18 cellular contexts compared by ENCODE assay signal in genomic region chr1:91160363-91161075, GRCh38.
"Had no signal": no experiment of that assay in that cellular context is flagged by ENCODE, and none has a peak within 500 bp of the region (broad histone marks: within the 10 kb centered on the region; RNA-seq: fewer than 3 reads in every experiment).

No MANE protein-coding gene starts in this region.

- H3K4me1 ChIP-seq: gastroesophageal sphincter had no signal

- H3K27me3 ChIP-seq: gastroesophageal sphincter, neural progenitor cell, ovary had no signal

- H3K27ac ChIP-seq: gastroesophageal sphincter, neural progenitor cell, ovary had no signal

- H3K36me3 ChIP-seq: gastroesophageal sphincter, neural progenitor cell, ovary had no signal

- H3K9me3 ChIP-seq: gastroesophageal sphincter, ovary had no signal

- ATAC-seq: esophagus mucosa; gastroesophageal sphincter; left lobe of liver; natural killer cell treated with Interleukin-12 subunit alpha and Interleukin-12 subunit beta and Interleukin-15 and Interleukin-18, amount 100 ng/mL, for 72 hours; right cardiac atrium had no signal

- H3K27ac Mint-ChIP-seq: mesothelial cell of epicardium; natural killer cell treated with Interleukin-12 subunit alpha and Interleukin-12 subunit beta and Interleukin-15 and Interleukin-18, amount 100 ng/mL, for 72 hours; neural progenitor cell; progenitor cell of endocrine pancreas; type B pancreatic cell had no signal

- DNase-seq: effector memory CD4-positive, alpha-beta T cell; foreskin fibroblast; glutamatergic neuron; islet precursor cell; nucleus accumbens; ovary; right cardiac atrium; small intestine; stimulated activated CD4-positive, alpha-beta T cell treated with anti-CD3 and anti-CD28 coated beads, Interleukin-12 subunit alpha, Interleukin-12 subunit beta, amount 100 ng/mL, for 4 hours; stimulated activated naive CD4-positive, alpha-beta T cell treated with Interleukin-2 at 50 U/mL for 16 hours had no signal

- H3K9me3 Mint-ChIP-seq: mesothelial cell of epicardium; natural killer cell treated with Interleukin-12 subunit alpha and Interleukin-12 subunit beta and Interleukin-15 and Interleukin-18, amount 100 ng/mL, for 72 hours; neural progenitor cell; type B pancreatic cell had no signal

- H3K36me3 Mint-ChIP-seq: mesothelial cell of epicardium; natural killer cell treated with Interleukin-12 subunit alpha and Interleukin-12 subunit beta and Interleukin-15 and Interleukin-18, amount 100 ng/mL, for 72 hours; neural progenitor cell; type B pancreatic cell had no signal

- H3K4me3 Mint-ChIP-seq: mesothelial cell of epicardium; natural killer cell treated with Interleukin-12 subunit alpha and Interleukin-12 subunit beta and Interleukin-15 and Interleukin-18, amount 100 ng/mL, for 72 hours; neural progenitor cell; type B pancreatic cell had no signal

- H3K4me3 ChIP-seq: gastroesophageal sphincter, neural progenitor cell, ovary had no signal
